In genomic region chr2:36889782-36890181, GRCh38 we compare ENCODE assay signal across 8 cellular contexts.
DNase-seq lines count a peak whose midpoint lies in the region; ATAC-seq and TF ChIP-seq lines count a peak whose summit lies in the region.

No MANE protein-coding gene starts in this region.

- intact Hi-C loops in upper lobe of right lung (cut with DNase I) = no loop called here

- H3K9me3 Mint-ChIP-seq in activated naive CD8-positive, alpha-beta T cell (ENCODE audit: low read depth) = no peaks in the 10 kb centered on the region
- no peaks in the 10 kb centered on the region for H3K9me3 Mint-ChIP-seq in activated naive CD8-positive, alpha-beta T cell treated with anti-CD3 and anti-CD28 coated beads for 36 hours

- H3K27me3 ChIP-seq in RWPE2 (ENCODE audit: insufficient read depth, poor library complexity, severe bottlenecking) = no peaks in the 10 kb centered on the region
- no peaks in the 10 kb centered on the region for H3K27me3 ChIP-seq in upper lobe of right lung

- H3K4me1 ChIP-seq in RWPE2 (ENCODE audit: insufficient read depth, poor library complexity, severe bottlenecking) (peaks cover 9% of the 10 kb centered on the region), upper lobe of right lung (no peaks in the 10 kb centered on the region)

- TF ChIP-seq CTCF in RWPE2 (IDR thresholded peaks at IDR 0.05; ENCODE audit: poor library complexity, severe bottlenecking) (no peak), fibroblast of pulmonary artery (IDR thresholded peaks at IDR 0.05; ENCODE audit: low read length, missing control alignments) (no peak), upper lobe of right lung (IDR thresholded peaks at IDR 0.05) (no peak), GM20000 (IDR thresholded peaks at IDR 0.05; ENCODE audit: extremely low read depth, missing control alignments) (no peak)

- peak; percentile 99 for ATAC-seq in RWPE2 (ENCODE audit: low read depth)
- ATAC-seq in upper lobe of right lung = peak; percentile 61

- no peak overlapping the region for H3K4me3 ChIP-seq in RWPE2 (ENCODE audit: severe bottlenecking)
- H3K4me3 ChIP-seq in fibroblast of pulmonary artery (replicated peaks; ENCODE audit: low read depth, low read length) = peak overlapping the region; percentile 32
- no peak overlapping the region for H3K4me3 ChIP-seq in upper lobe of right lung

- H3K4me1 Mint-ChIP-seq in activated naive CD8-positive, alpha-beta T cell (ENCODE audit: low read depth) = peaks cover 5% of the 10 kb centered on the region
- peaks cover 7% of the 10 kb centered on the region for H3K4me1 Mint-ChIP-seq in activated naive CD8-positive, alpha-beta T cell treated with anti-CD3 and anti-CD28 coated beads for 36 hours

- H3K4me3 Mint-ChIP-seq in activated naive CD8-positive, alpha-beta T cell = no peak overlapping the region
- no peak overlapping the region for H3K4me3 Mint-ChIP-seq in activated naive CD8-positive, alpha-beta T cell treated with anti-CD3 and anti-CD28 coated beads for 36 hours

- H3K27ac Mint-ChIP-seq in activated naive CD8-positive, alpha-beta T cell = peak overlapping the region; percentile 58
- no peak overlapping the region for H3K27ac Mint-ChIP-seq in activated naive CD8-positive, alpha-beta T cell treated with anti-CD3 and anti-CD28 coated beads for 36 hours

- H3K36me3 ChIP-seq in RWPE2 (ENCODE audit: low read depth) = peaks cover 37% of the 10 kb centered on the region
- H3K36me3 ChIP-seq in upper lobe of right lung = peaks cover 39% of the 10 kb centered on the region

- no peak for DNase-seq in activated naive CD8-positive, alpha-beta T cell treated with anti-CD3 and anti-CD28 coated beads for 36 hours
- DNase-seq in RWPE2 (ENCODE audit: low spot score) = no peak
- peak; percentile 91 for DNase-seq in fibroblast of pulmonary artery (ENCODE audit: low read depth)
- DNase-seq in upper lobe of right lung = no peak
- DNase-seq in G401 (ENCODE audit: low spot score) = no peak
- DNase-seq in GM20000 (ENCODE audit: low spot score) = no peak
- DNase-seq in NCI-H1048 (lab: John Stamatoyannopoulos, UW) = no peak

- peak overlapping the region; percentile 85 for H3K27ac ChIP-seq in RWPE2 (ENCODE audit: poor library complexity, severe bottlenecking)
- no peak overlapping the region for H3K27ac ChIP-seq in upper lobe of right lung

- in situ Hi-C loops in G401 (cut with HindIII; ENCODE audit: low sequenced_read_pairs) = no loop called here

- H3K9me3 ChIP-seq in RWPE2 (ENCODE audit: severe bottlenecking) (no peaks in the 10 kb centered on the region), upper lobe of right lung (no peaks in the 10 kb centered on the region)

- peaks cover 8% of the 10 kb centered on the region for H3K36me3 Mint-ChIP-seq in activated naive CD8-positive, alpha-beta T cell
- peaks cover 8% of the 10 kb centered on the region for H3K36me3 Mint-ChIP-seq in activated naive CD8-positive, alpha-beta T cell treated with anti-CD3 and anti-CD28 coated beads for 36 hours

- no peaks in the 10 kb centered on the region for H3K27me3 Mint-ChIP-seq in activated naive CD8-positive, alpha-beta T cell
- no peaks in the 10 kb centered on the region for H3K27me3 Mint-ChIP-seq in activated naive CD8-positive, alpha-beta T cell treated with anti-CD3 and anti-CD28 coated beads for 36 hours
